ENCODE assay signal across 3 cellular contexts in genomic region chr19:34464785-34465184, GRCh38.
TF ChIP-seq lines count a peak whose summit lies in the region.
"Not testable (repeated sequence)": the region's sequence is repeated elsewhere in the genome, so short reads cannot be mapped to it uniquely, and the experiment has no call there.

No MANE protein-coding gene starts in this region.

TF ChIP-seq in IMR-90, 13 proteins besides CTCF, POLR2A, EP300 and RAD21:
- peak; percentile 58; the same call in 1 of the 2 replicates for TF ChIP-seq CEBPB (IDR thresholded peaks at IDR 0.05; ENCODE audit: low read depth, low read length)
TF ChIP-seq in IMR-90: peak in this region for 1; not testable (repeated sequence) for 12.

TF ChIP-seq in K562, 482 proteins besides CTCF, POLR2A, EP300 and RAD21:
- TF ChIP-seq CEBPG (CRISPR knock-in tag; IDR thresholded peaks at IDR 0.05), result not testable (repeated sequence)
- TF ChIP-seq CEBPG (tag; conservative IDR thresholded peaks at IDR 0.05 in 1 of 2, IDR thresholded peaks at IDR 0.05 in 1 of 2) (peak in 1 of 2 experiments; percentile 28; a peak in 1 of 4 replicates), CEBPB (tag; IDR thresholded peaks at IDR 0.05) (peak; percentile 49; the same call in 1 of the 2 replicates)
TF ChIP-seq in K562: peak in this region for 2; not testable (repeated sequence) for 480.

TF ChIP-seq in HepG2, 621 proteins besides CTCF, POLR2A, EP300 and RAD21:
- peak; percentile 35; the same call in 1 of the 2 replicates for TF ChIP-seq CEBPB (IDR thresholded peaks at IDR 0.05; ENCODE audit: borderline replicate concordance, low read depth, low read length)
- peak; percentile 37; the same call in 1 of the 2 replicates for TF ChIP-seq CEBPG (CRISPR knock-in tag; IDR thresholded peaks at IDR 0.05)
